ENCODE assay signal across 1 cellular context in genomic region chr1:97893844-97894243, GRCh38.
TF ChIP-seq lines count a peak whose summit lies in the region.

No MANE protein-coding gene starts in this region.

TF ChIP-seq in SK-N-SH treated with all-trans-retinoic acid at 6 μM for 48 hours, 23 proteins besides CTCF, POLR2A, EP300 and RAD21 (continued from another document):
- TF ChIP-seq TSHZ2 (CRISPR knock-in tag; IDR thresholded peaks at IDR 0.05) (no peak), CSDC2 (CRISPR knock-in tag; IDR thresholded peaks at IDR 0.05) (no peak), OSR1 (CRISPR knock-in tag; IDR thresholded peaks at IDR 0.05) (no peak), TOX (CRISPR knock-in tag; IDR thresholded peaks at IDR 0.05; ENCODE audit: borderline replicate concordance) (no peak), ISL1 (CRISPR knock-in tag; IDR thresholded peaks at IDR 0.05) (no peak), POU6F1 (CRISPR knock-in tag; IDR thresholded peaks at IDR 0.05; ENCODE audit: borderline replicate concordance, low read depth) (no peak), RARB (CRISPR knock-in tag; IDR thresholded peaks at IDR 0.05) (no peak), ZC3H10 (CRISPR knock-in tag; IDR thresholded peaks at IDR 0.05) (no peak), SNAI2 (CRISPR knock-in tag; IDR thresholded peaks at IDR 0.05) (no peak), ZFP30 (CRISPR knock-in tag; IDR thresholded peaks at IDR 0.05) (no peak), ESRRG (CRISPR knock-in tag; IDR thresholded peaks at IDR 0.05) (no peak), BACH2 (CRISPR knock-in tag; IDR thresholded peaks at IDR 0.05; ENCODE audit: borderline replicate concordance) (no peak), ZFP3 (CRISPR knock-in tag; IDR thresholded peaks at IDR 0.05) (no peak)
TF ChIP-seq in SK-N-SH treated with all-trans-retinoic acid at 6 μM for 48 hours: peak in this region for 0.
